28 cellular contexts compared by ENCODE assay signal in the genomic region with DNA sequence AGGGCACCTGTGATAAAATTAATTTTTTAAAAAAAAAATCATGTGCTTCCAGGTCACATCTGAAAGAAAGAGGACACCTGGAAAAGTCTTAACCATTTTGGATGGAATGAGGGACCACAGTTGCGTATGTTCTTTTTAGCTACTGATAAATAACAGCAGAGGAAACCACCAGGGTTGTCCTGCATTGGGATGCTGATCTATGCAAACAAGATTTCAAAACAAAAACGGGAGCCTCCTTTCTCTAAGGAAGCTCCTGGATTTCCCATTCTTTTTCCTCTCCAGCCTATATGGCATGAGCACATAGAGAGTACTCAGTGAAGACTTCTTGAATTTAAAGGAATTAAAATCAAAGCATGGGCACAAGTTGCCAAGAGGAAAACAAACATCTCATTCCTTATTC.
"Had no signal": no experiment of that assay in that cellular context is flagged by ENCODE, and none has a peak within 500 bp of the region (broad histone marks: within the 10 kb centered on the region; RNA-seq: fewer than 3 reads in every experiment).

No MANE protein-coding gene starts in this region.

- H3K79me2 ChIP-seq: hepatocyte had no signal

- H3K4me3 ChIP-seq: esophagus squamous epithelium, hepatocyte, lower lobe of right lung, skin epidermis, thoracic aorta, vagina had no signal

- H3K27me3 ChIP-seq: esophagus squamous epithelium, hepatocyte, vagina had no signal

- H3K9me3 ChIP-seq: esophagus squamous epithelium, lower lobe of right lung, thoracic aorta, vagina had no signal

- H3K4me1 Mint-ChIP-seq: activated T-helper 17 cell treated with anti-CD3 and anti-CD28 coated beads, Interleukin-2, amount 50 U/mL, for 72 hours; natural killer cell had no signal

- ATAC-seq: activated T-cell treated with anti-CD3 and anti-CD28 coated beads, Interleukin-2, amount 50 U/mL, for 4 hours; activated T-helper 17 cell treated with anti-CD3 and anti-CD28 coated beads, Interleukin-2, amount 50 U/mL, for 72 hours; lower lobe of right lung; natural killer cell; stimulated activated naive CD8-positive, alpha-beta T cell treated with anti-CD3 and anti-CD28 coated beads, Interleukin-15, Interleukin-2, amounts not matched to agents 100 U/mL and 50 U/mL, for 24 hours had no signal

- H2AFZ ChIP-seq: hepatocyte had no signal

- H3K36me3 Mint-ChIP-seq: natural killer cell had no signal

- H3K27me3 Mint-ChIP-seq: dendritic cell treated with granulocyte-macrophage colony-stimulating factor and Interleukin-4, amounts not matched to agents 40 ng/mL and 50 ng/mL, for 4 days had no signal

- DNase-seq: activated CD4-positive, alpha-beta memory T cell treated with anti-CD3 and anti-CD28 coated beads, Interleukin-2, amount 10 ng/mL, durations not matched to agents 7 days and 5 days; activated CD4-positive, alpha-beta T cell treated with anti-CD3 and anti-CD28 coated beads for 1 hour; activated CD4-positive, alpha-beta T cell treated with anti-CD3 and anti-CD28 coated beads, Interleukin-2, amount 10 ng/mL, durations not matched to agents 7 days and 5 days; activated CD8-positive, alpha-beta memory T cell treated with anti-CD3 and anti-CD28 coated beads, Interleukin-2, amount 50 U/mL, for 48 hours; activated gamma-delta T cell treated with Interleukin-2 at 50 U/mL for 16 hours; activated naive CD4-positive, alpha-beta T cell treated with anti-CD3 and anti-CD28 coated beads, Interleukin-2, amount 50 U/mL, for 16 hours; activated T-cell treated with anti-CD3 and anti-CD28 coated beads, Interleukin-2, amount 50 U/mL, for 4 hours; amygdala; endodermal cell; esophagus squamous epithelium; foreskin melanocyte; left cardiac atrium; lower lobe of right lung; mesenchymal stem cell; natural killer cell; posterior cingulate gyrus; stimulated activated CD4-positive, alpha-beta T cell treated with anti-CD3 and anti-CD28 coated beads, Interleukin-12 subunit alpha, Interleukin-12 subunit beta, amount 100 ng/mL, for 4 hours; stimulated activated CD4-positive, alpha-beta T cell treated with anti-CD3 and anti-CD28 coated beads, Interleukin-4, amount 100 ng/mL, for 1 hour; stimulated activated naive CD8-positive, alpha-beta T cell treated with anti-CD3 and anti-CD28 coated beads, Interleukin-15, Interleukin-2, amounts not matched to agents 100 U/mL and 50 U/mL, for 24 hours; T-helper 2 cell; trophoblast cell had no signal

- H3K27ac Mint-ChIP-seq: activated CD4-positive, alpha-beta memory T cell treated with anti-CD3 and anti-CD28 coated beads, Interleukin-2, amount 10 ng/mL, durations not matched to agents 7 days and 5 days; activated CD4-positive, alpha-beta T cell treated with anti-CD3 and anti-CD28 coated beads, Interleukin-2, amount 10 ng/mL, durations not matched to agents 7 days and 5 days; activated T-helper 17 cell treated with anti-CD3 and anti-CD28 coated beads, Interleukin-2, amount 50 U/mL, for 72 hours; dendritic cell treated with granulocyte-macrophage colony-stimulating factor and Interleukin-4, amounts not matched to agents 40 ng/mL and 50 ng/mL, for 4 days; endodermal cell; natural killer cell had no signal

- H3K4me2 ChIP-seq: hepatocyte had no signal

- H3K27ac ChIP-seq: hepatocyte, lower lobe of right lung, thoracic aorta, vagina had no signal

- H3K4me3 Mint-ChIP-seq: activated CD4-positive, alpha-beta memory T cell treated with anti-CD3 and anti-CD28 coated beads, Interleukin-2, amount 10 ng/mL, durations not matched to agents 7 days and 5 days; activated CD4-positive, alpha-beta T cell treated with anti-CD3 and anti-CD28 coated beads, Interleukin-2, amount 10 ng/mL, durations not matched to agents 7 days and 5 days; activated T-cell treated with anti-CD3 and anti-CD28 coated beads, Interleukin-2, amount 50 U/mL, for 4 hours; activated T-helper 17 cell treated with anti-CD3 and anti-CD28 coated beads, Interleukin-2, amount 50 U/mL, for 72 hours; central memory CD8-positive, alpha-beta T cell; dendritic cell treated with granulocyte-macrophage colony-stimulating factor and Interleukin-4, amounts not matched to agents 40 ng/mL and 50 ng/mL, for 4 days; endodermal cell; natural killer cell had no signal

- H3K36me3 ChIP-seq: esophagus squamous epithelium, lower lobe of right lung, thoracic aorta, vagina had no signal

- H3K9me3 Mint-ChIP-seq: activated CD4-positive, alpha-beta T cell treated with anti-CD3 and anti-CD28 coated beads, Interleukin-2, amount 10 ng/mL, durations not matched to agents 7 days and 5 days; activated T-cell treated with anti-CD3 and anti-CD28 coated beads, Interleukin-2, amount 50 U/mL, for 4 hours; activated T-helper 17 cell treated with anti-CD3 and anti-CD28 coated beads, Interleukin-2, amount 50 U/mL, for 72 hours; central memory CD8-positive, alpha-beta T cell; dendritic cell treated with granulocyte-macrophage colony-stimulating factor and Interleukin-4, amounts not matched to agents 40 ng/mL and 50 ng/mL, for 4 days; endodermal cell had no signal
